22 cellular contexts compared by ENCODE assay signal in the genomic region with DNA sequence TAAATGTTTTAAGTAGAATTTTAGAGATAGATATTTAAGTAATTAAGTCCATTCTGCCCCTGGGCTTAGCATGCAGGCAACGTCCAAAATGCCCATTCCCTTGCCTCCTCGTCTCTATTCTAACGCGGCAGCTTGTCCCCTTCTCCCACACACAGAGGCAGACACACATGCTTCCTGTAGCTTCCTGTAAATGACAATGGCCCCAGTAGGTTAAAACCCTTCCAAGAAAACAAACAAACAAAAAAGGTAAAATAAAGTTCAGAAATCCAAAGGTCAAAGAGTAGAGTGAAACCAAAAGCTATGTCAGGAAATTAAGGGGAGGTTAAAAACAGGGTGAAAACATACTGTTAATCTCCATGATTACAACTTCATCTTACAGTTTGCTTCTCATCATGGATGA.
"Had no signal": no experiment of that assay in that cellular context is flagged by ENCODE, and none has a peak within 500 bp of the region (broad histone marks: within the 10 kb centered on the region; RNA-seq: fewer than 3 reads in every experiment).

No MANE protein-coding gene starts in this region.

- H3K27ac ChIP-seq: colonic mucosa, esophagus squamous epithelium, left lung, neural progenitor cell, ovary, right atrium auricular region, suprapubic skin, thyroid gland, upper lobe of left lung, vagina had no signal

- H3K4me3 ChIP-seq: colonic mucosa, esophagus squamous epithelium, left lung, lung, neural progenitor cell, ovary, right atrium auricular region, suprapubic skin, thyroid gland, upper lobe of left lung, vagina had no signal

- H2AFZ ChIP-seq: neural progenitor cell had no signal

- H3K9me3 ChIP-seq: colonic mucosa, esophagus squamous epithelium, left lung, ovary, right atrium auricular region, suprapubic skin, thyroid gland, upper lobe of left lung, vagina had no signal

- H3K4me1 ChIP-seq: colonic mucosa, left lung, neural progenitor cell, right atrium auricular region, thyroid gland, upper lobe of left lung, vagina had no signal

- H3K36me3 ChIP-seq: colonic mucosa, esophagus squamous epithelium, left lung, neural progenitor cell, ovary, right atrium auricular region, suprapubic skin, thyroid gland, upper lobe of left lung, vagina had no signal

- H3K27me3 ChIP-seq: colonic mucosa, left lung, ovary, right atrium auricular region, suprapubic skin, thyroid gland, upper lobe of left lung, vagina had no signal

- DNase-seq: colonic mucosa; dermis blood vessel endothelial cell; esophagus squamous epithelium; foreskin fibroblast; kidney glomerular epithelial cell; left lung; mesenchymal stem cell; midbrain; nucleus accumbens; ovary; stimulated activated CD4-positive, alpha-beta T cell treated with anti-CD3 and anti-CD28 coated beads, Interleukin-4, amount 100 ng/mL, for 1 hour; stimulated activated CD8-positive, alpha-beta memory T cell treated with anti-CD3 and anti-CD28 coated beads, Interleukin-4, amount 100 ng/mL, for 48 hours; stimulated activated naive CD8-positive, alpha-beta T cell treated with anti-CD3 and anti-CD28 coated beads, Interleukin-15, Interleukin-2, amounts not matched to agents 100 U/mL and 50 U/mL, for 24 hours; thyroid gland; upper lobe of left lung had no signal

- H3K9ac ChIP-seq: neural progenitor cell had no signal

- H3K4me2 ChIP-seq: neural progenitor cell had no signal

- ATAC-seq: left lung; natural killer cell treated with Interleukin-12 subunit alpha and Interleukin-12 subunit beta and Interleukin-15 and Interleukin-18, amount 100 ng/mL, for 72 hours; stimulated activated effector memory CD8-positive, alpha-beta T cell treated with anti-CD3 and anti-CD28 coated beads, Interleukin-12 subunit alpha, Interleukin-12 subunit beta, amount 100 ng/mL, for 72 hours; stimulated activated naive CD8-positive, alpha-beta T cell treated with anti-CD3 and anti-CD28 coated beads, Interleukin-15, Interleukin-2, amounts not matched to agents 100 U/mL and 50 U/mL, for 24 hours had no signal
